1 cellular context compared by ENCODE assay signal in genomic region chr2:74481961-74482800, GRCh38.
TF ChIP-seq lines count a peak whose summit lies in the region.

No MANE protein-coding gene starts in this region.

TF ChIP-seq in HepG2, 621 proteins besides CTCF, POLR2A, EP300 and RAD21 (continued from another document and continues in another):
- TF ChIP-seq ZNF407 (CRISPR knock-in tag; IDR thresholded peaks at IDR 0.05; ENCODE audit: not compliant biosample characterization) (peak; percentile 95), FIP1L1 (IDR thresholded peaks at IDR 0.05; ENCODE audit: borderline replicate concordance, insufficient read depth, low read depth, low read length) (no peak), KIAA2018 (CRISPR knock-in tag; IDR thresholded peaks at IDR 0.05; ENCODE audit: borderline replicate concordance) (no peak), ZSCAN20 (CRISPR knock-in tag; IDR thresholded peaks at IDR 0.05; ENCODE audit: borderline replicate concordance) (0 out of 2 replicates have a peak, but pooled peaks have one; percentile 19), MLXIP (CRISPR knock-in tag; IDR thresholded peaks at IDR 0.05; ENCODE audit: borderline replicate concordance) (no peak), PAWR (CRISPR knock-in tag; IDR thresholded peaks at IDR 0.05; ENCODE audit: borderline replicate concordance) (no peak), ZNF235 (CRISPR knock-in tag; IDR thresholded peaks at IDR 0.05; ENCODE audit: borderline replicate concordance) (peak; percentile 96), USF2 (IDR thresholded peaks at IDR 0.05; ENCODE audit: low read depth, low read length) (no peak), USF2 (CRISPR knock-in tag; IDR thresholded peaks at IDR 0.05; ENCODE audit: borderline replicate concordance) (no peak), ZBTB25 (CRISPR knock-in tag; IDR thresholded peaks at IDR 0.05) (no peak), MYPOP (CRISPR knock-in tag; IDR thresholded peaks at IDR 0.05) (no peak), ZNF629 (CRISPR knock-in tag; conservative IDR thresholded peaks at IDR 0.05) (peak; percentile 24; the same call in 1 of the 2 replicates), ZNF367 (CRISPR knock-in tag; IDR thresholded peaks at IDR 0.05; ENCODE audit: borderline replicate concordance) (peak; percentile 55), DMAP1 (CRISPR knock-in tag; IDR thresholded peaks at IDR 0.05) (no peak; the same call in 1 of the 2 replicates), ARID2 (CRISPR knock-in tag; IDR thresholded peaks at IDR 0.05; ENCODE audit: borderline replicate concordance) (peak; percentile 81; the same call in 1 of the 2 replicates), ZSCAN22 (CRISPR knock-in tag; IDR thresholded peaks at IDR 0.05) (peak; percentile 53; the same call in 1 of the 2 replicates), PHF5A (CRISPR knock-in tag; IDR thresholded peaks at IDR 0.05; ENCODE audit: low read depth, unreplicated experiment) (no peak), ATF1 (CRISPR knock-in tag; IDR thresholded peaks at IDR 0.05) (no peak), ZNF101 (CRISPR knock-in tag; IDR thresholded peaks at IDR 0.05; ENCODE audit: borderline replicate concordance, low read depth) (no peak), NR2F6 (IDR thresholded peaks at IDR 0.05) (no peak), NR2F6 (CRISPR knock-in tag; IDR thresholded peaks at IDR 0.05) (no peak), JARID2 (CRISPR knock-in tag; IDR thresholded peaks at IDR 0.05; ENCODE audit: insufficient replicate concordance) (no peak), ZGPAT (CRISPR knock-in tag; IDR thresholded peaks at IDR 0.05) (no peak)
